16 cellular contexts compared by ENCODE assay signal in genomic region chr15:63465104-63465503, GRCh38. TPM values are rescaled to one million over a fixed set of nuclear protein-coding genes. Genes with fewer than 3 reads are reported as not detected.
DNase-seq lines count a peak whose midpoint lies in the region; ATAC-seq and TF ChIP-seq lines count a peak whose summit lies in the region.
"Had no signal": no experiment of that assay in that cellular context is flagged by ENCODE, and none has a peak within 500 bp of the region (broad histone marks: within the 10 kb centered on the region; RNA-seq: fewer than 3 reads in every experiment).

No MANE protein-coding gene starts in this region.

- H3K4me2 ChIP-seq in GM23248 (ENCODE audit: unreplicated experiment): no peak overlapping the region
- H3K4me2 ChIP-seq: KMS-11 had no signal

- in situ Hi-C loops in GM23248 (cut with MboI): loop anchor here (25.0 kb wide), 1 partner anchor 597 kb away; no protein-coding TSS in a partner anchor

- ATAC-seq in HG03196 (IDR thresholded peaks at IDR 0.05; ENCODE audit: unreplicated experiment) (no peak), HG02798 (IDR thresholded peaks at IDR 0.05; ENCODE audit: poor library complexity, unreplicated experiment) (no peak)
- ATAC-seq: Panc1 had no signal

- H3K36me3 ChIP-seq in GM23248 (ENCODE audit: low read depth) (no peaks in the 10 kb centered on the region), WERI-Rb-1 (no peaks in the 10 kb centered on the region)
- H3K36me3 ChIP-seq: heart left ventricle had no signal

- H3F3A ChIP-seq in GM23248 (ENCODE audit: insufficient read depth): peaks cover 4% of the 10 kb centered on the region; the same call in 1 of the 2 replicates

- H3K9me3 ChIP-seq in GM23248 (ENCODE audit: low read depth): no peaks in the 10 kb centered on the region
- no peaks in the 10 kb centered on the region for H3K9me3 ChIP-seq in WERI-Rb-1 (ENCODE audit: severe bottlenecking)
- H3K9me3 ChIP-seq: heart left ventricle had no signal

- H3K4me1 ChIP-seq in GM23248 (ENCODE audit: insufficient read depth): 0 out of 2 replicates have a peak, but pooled peaks cover 12% of the 10 kb centered on the region

- no peaks in the 10 kb centered on the region for H4K20me1 ChIP-seq in GM23248 (ENCODE audit: insufficient read depth)

- H3K27ac ChIP-seq in 22Rv1 (peak overlapping the region; percentile 99), GM23248 (no peak overlapping the region), WERI-Rb-1 (no peak overlapping the region)
- H3K27ac ChIP-seq: heart left ventricle, KMS-11 had no signal

- DNase-seq in GM23248 (peak; percentile 74), amniotic epithelial cell (ENCODE audit: low read depth) (peak; percentile 61), glomerular visceral epithelial cell (ENCODE audit: extremely low spot score) (peak; percentile 35), WERI-Rb-1 (no peak)
- DNase-seq in stimulated activated naive CD4-positive, alpha-beta T cell (lab: John Stamatoyannopoulos, UW): no peak
- DNase-seq: activated CD8-positive, alpha-beta memory T cell treated with anti-CD3 and anti-CD28 coated beads for 24 hours; activated naive CD4-positive, alpha-beta T cell treated with anti-CD3 and anti-CD28 coated beads, Interleukin-2, amount 50 U/mL, for 16 hours; AML-193; heart left ventricle; occipital lobe; T1000 had no signal

- TF ChIP-seq CTCF in 22Rv1 (IDR thresholded peaks at IDR 0.05) (no peak), WERI-Rb-1 (IDR thresholded peaks at IDR 0.05; ENCODE audit: low read depth, low read length) (no peak)

- no peaks in the 10 kb centered on the region for H3K9me2 ChIP-seq in GM23248 (ENCODE audit: insufficient read depth)

- H3K27me3 ChIP-seq in GM23248 (replicated peaks; ENCODE audit: insufficient read depth): 0 out of 2 replicates have a peak, but pooled peaks cover 7% of the 10 kb centered on the region
- no peaks in the 10 kb centered on the region for H3K27me3 ChIP-seq in WERI-Rb-1 (ENCODE audit: insufficient read depth, low read depth, severe bottlenecking)
- H3K27me3 ChIP-seq: heart left ventricle had no signal

- no peak overlapping the region for H3K9ac ChIP-seq in GM23248
- H3K9ac ChIP-seq: KMS-11 had no signal

- H3K4me3 ChIP-seq in GM23248: no peak overlapping the region
- H3K4me3 ChIP-seq in WERI-Rb-1 (ENCODE audit: low read depth, low read length): no peak overlapping the region
- H3K4me3 ChIP-seq: heart left ventricle had no signal

- no peaks in the 10 kb centered on the region for H3K79me2 ChIP-seq in GM23248 (ENCODE audit: insufficient read depth)

- no peak overlapping the region for H2AFZ ChIP-seq in GM23248

RNA-seq across cellular contexts. Expression of gene USP3, which starts 39.3 kb away (rescaled TPM):
- 21.0 and 24.5 TPM in 2 replicates for total RNA-seq in GM23248 (2014; rRNA removed; shearing (Covaris generic))
- polyA plus RNA-seq in GM23248 (2016; fragmentation: Nextera tagmentation; extraction: Ambion mirVana): 15.4 and 16.1 TPM in 2 replicates

Comparison
In these comparisons a context has a peak if more than half of its experiments do, and no peak if none do; other contexts are left out.
1. DNase-seq: peak in GM23248 (single experiment), amniotic epithelial cell (single experiment) and glomerular visceral epithelial cell (single experiment); none in WERI-Rb-1 (single experiment) and stimulated activated naive CD4-positive, alpha-beta T cell (0 of 6).